1 cellular context compared by ENCODE assay signal in genomic region chr11:130314184-130314748, GRCh38.
A peak's percentile ranks its signal among the peaks of the same experiment; 100 is the strongest.
TF ChIP-seq lines count a peak whose summit lies in the region.

No MANE protein-coding gene starts in this region.

TF ChIP-seq in HepG2, 621 proteins besides CTCF, POLR2A, EP300 and RAD21 (continued from another document and continues in another):
- peak; percentile 65; the same call in 1 of the 2 replicates for TF ChIP-seq ZNF329 (CRISPR knock-in tag; IDR thresholded peaks at IDR 0.05; ENCODE audit: low read depth)
- TF ChIP-seq ZNF431 (CRISPR knock-in tag; IDR thresholded peaks at IDR 0.05; ENCODE audit: borderline replicate concordance, low read depth) = peak; percentile 35; the same call in 1 of the 2 replicates
- no peak for TF ChIP-seq ZNF552 (CRISPR knock-in tag; IDR thresholded peaks at IDR 0.05; ENCODE audit: borderline replicate concordance)
- TF ChIP-seq BCLAF1 (IDR thresholded peaks at IDR 0.05) = no peak
- TF ChIP-seq ZNF281 (CRISPR knock-in tag; IDR thresholded peaks at IDR 0.05; ENCODE audit: borderline replicate concordance) = no peak
- no peak for TF ChIP-seq MED8 (CRISPR knock-in tag; IDR thresholded peaks at IDR 0.05; ENCODE audit: insufficient replicate concordance)
- TF ChIP-seq RNF2 (conservative IDR thresholded peaks at IDR 0.05; ENCODE audit: low read depth) = no peak
- TF ChIP-seq ZBTB40 (IDR thresholded peaks at IDR 0.05) = no peak
- 0 out of 2 replicates have a peak, but pooled peaks have one; percentile 35 for TF ChIP-seq ZBTB40 (CRISPR knock-in tag; IDR thresholded peaks at IDR 0.05)
- TF ChIP-seq XBP1 (CRISPR knock-in tag; IDR thresholded peaks at IDR 0.05) = no peak
- TF ChIP-seq SSRP1 (CRISPR knock-in tag; IDR thresholded peaks at IDR 0.05) = no peak
- peak; percentile 76; the same call in 1 of the 2 replicates for TF ChIP-seq ZSCAN25 (CRISPR knock-in tag; IDR thresholded peaks at IDR 0.05)
- 0 out of 2 replicates have a peak, but pooled peaks have one; percentile 21 for TF ChIP-seq ZNF772 (CRISPR knock-in tag; IDR thresholded peaks at IDR 0.05)
- TF ChIP-seq AGO2 (optimal IDR thresholded peaks at IDR 0.05; ENCODE audit: low read depth, low read length) = peak; percentile 75
- peak; percentile 71; the same call in 1 of the 2 replicates for TF ChIP-seq EED (CRISPR knock-in tag; IDR thresholded peaks at IDR 0.05)
- TF ChIP-seq ZNF788 (CRISPR knock-in tag; IDR thresholded peaks at IDR 0.05; ENCODE audit: borderline replicate concordance) = 0 out of 2 replicates have a peak, but pooled peaks have one; percentile 22
- no peak for TF ChIP-seq PHB2 (IDR thresholded peaks at IDR 0.05; ENCODE audit: partially characterized antibody)
- TF ChIP-seq ZFY (CRISPR knock-in tag; IDR thresholded peaks at IDR 0.05) = peak; percentile 85
- TF ChIP-seq FLYWCH1 (CRISPR knock-in tag; IDR thresholded peaks at IDR 0.05) = no peak
- TF ChIP-seq ZNF816 (CRISPR knock-in tag; IDR thresholded peaks at IDR 0.05; ENCODE audit: borderline replicate concordance) = no peak
- no peak for TF ChIP-seq SMC3 (IDR thresholded peaks at IDR 0.05; ENCODE audit: low read length)
- no peak for TF ChIP-seq ZKSCAN8 (CRISPR knock-in tag; IDR thresholded peaks at IDR 0.05; ENCODE audit: borderline replicate concordance)
- TF ChIP-seq RBFOX2 (IDR thresholded peaks at IDR 0.05; ENCODE audit: low read depth, low read length) = peak; percentile 87
- TF ChIP-seq ZSCAN20 (CRISPR knock-in tag; IDR thresholded peaks at IDR 0.05; ENCODE audit: borderline replicate concordance) = no peak
- no peak for TF ChIP-seq ZNF501 (CRISPR knock-in tag; IDR thresholded peaks at IDR 0.05)
- no peak for TF ChIP-seq IKZF5 (CRISPR knock-in tag; IDR thresholded peaks at IDR 0.05)
- no peak for TF ChIP-seq MAFF (IDR thresholded peaks at IDR 0.05; ENCODE audit: low read depth, low read length)
- no peak for TF ChIP-seq IRF9 (CRISPR knock-in tag; IDR thresholded peaks at IDR 0.05; ENCODE audit: borderline replicate concordance)
- peak; percentile 40; the same call in 1 of the 2 replicates for TF ChIP-seq KDM2A (CRISPR knock-in tag; IDR thresholded peaks at IDR 0.05; ENCODE audit: borderline replicate concordance, low read depth)
- no peak for TF ChIP-seq PRDM15 (CRISPR knock-in tag; IDR thresholded peaks at IDR 0.05)
- no peak for TF ChIP-seq IKZF1 (IDR thresholded peaks at IDR 0.05)
- no peak for TF ChIP-seq ZNF235 (CRISPR knock-in tag; IDR thresholded peaks at IDR 0.05; ENCODE audit: borderline replicate concordance)
